In genomic region chr21:45822002-45822397, GRCh38 we compare ENCODE assay signal across 24 cellular contexts.
A peak's percentile ranks its signal among the peaks of the same experiment; 100 is the strongest.
DNase-seq lines count a peak whose midpoint lies in the region; ATAC-seq and TF ChIP-seq lines count a peak whose summit lies in the region.
"Had no signal": no experiment of that assay in that cellular context is flagged by ENCODE, and none has a peak within 500 bp of the region (broad histone marks: within the 10 kb centered on the region; RNA-seq: fewer than 3 reads in every experiment).

No MANE protein-coding gene starts in this region.

- H2AFZ ChIP-seq in osteoblast (ENCODE audit: low read length), result no peak overlapping the region
- H2AFZ ChIP-seq: GM23338, PC-9 had no signal

- no peak for DNase-seq in activated naive CD8-positive, alpha-beta T cell treated with anti-CD3 and anti-CD28 coated beads, Interleukin-2, amount 10 ng/mL, durations not matched to agents 7 days and 5 days
- no peak for DNase-seq in activated naive CD8-positive, alpha-beta T cell treated with anti-CD3 and anti-CD28 coated beads for 36 hours
- DNase-seq in T-helper 17 cell (no peak), osteoblast (ENCODE audit: insufficient read length, low spot score, missing footprints) (peak; percentile 6), NCI-H1417 (lab: John Stamatoyannopoulos, UW) (no peak), tibial nerve (ENCODE audit: low spot score in 2 of 2) (no peak)
- no peak for DNase-seq in central memory CD8-positive, alpha-beta T cell (ENCODE audit: low spot score in 2 of 2)
- no peak for DNase-seq in stimulated activated CD4-positive, alpha-beta T cell treated with anti-CD3 and anti-CD28 coated beads, Interleukin-4, amount 100 ng/mL, for 24 hours
- DNase-seq: CD4-positive, alpha-beta T cell; COR-L47; DMS 273 treated with DMSO at 0.1 percent for 48 hours; DMS79 treated with DMSO at 0.1 percent for 48 hours; HCEC 1CT; NCI-H1092 treated with DMSO at 0.1 percent for 48 hours; NCI-H146; NCI-H2029; NCI-H2227 treated with DMSO at 0.1 percent for 48 hours; NCI-H510A treated with DMSO at 0.1 percent for 48 hours; NCI-H748 treated with DMSO at 0.1 percent for 48 hours; PC-9; RPMI8226; SIG-M5 had no signal

- H3K4me1 ChIP-seq in osteoblast (ENCODE audit: insufficient read depth, low read length), result peaks cover 21% of the 10 kb centered on the region
- H3K4me1 ChIP-seq in tibial nerve, result peaks cover 0 to 16% (median 0%) of the 10 kb centered on the region in 4 donors

- H4K20me1 ChIP-seq in osteoblast (ENCODE audit: insufficient read depth, low read length), result no peaks in the 10 kb centered on the region

- H3K4me2 ChIP-seq in osteoblast (ENCODE audit: insufficient read depth, low read length), result no peak overlapping the region
- H3K4me2 ChIP-seq: GM23338, KMS-11, PC-9 had no signal

- H3K79me2 ChIP-seq in osteoblast (ENCODE audit: insufficient read depth, low read length), result no peaks in the 10 kb centered on the region

- H3K9me3 Mint-ChIP-seq in activated naive CD8-positive, alpha-beta T cell treated with anti-CD3 and anti-CD28 coated beads, Interleukin-2, amount 10 ng/mL, durations not matched to agents 7 days and 5 days, result no peaks in the 10 kb centered on the region
- H3K9me3 Mint-ChIP-seq in activated naive CD8-positive, alpha-beta T cell treated with anti-CD3 and anti-CD28 coated beads for 36 hours, result no peaks in the 10 kb centered on the region
- H3K9me3 Mint-ChIP-seq in central memory CD8-positive, alpha-beta T cell, result no peaks in the 10 kb centered on the region
- H3K9me3 Mint-ChIP-seq: CD4-positive, alpha-beta T cell; GM23338 had no signal

- H3K27ac ChIP-seq in osteoblast (ENCODE audit: low read depth, low read length), result no peak overlapping the region
- no peak overlapping the region for H3K27ac ChIP-seq in tibial nerve
- H3K27ac ChIP-seq: KMS-11, PC-9 had no signal

- peaks cover 26% of the 10 kb centered on the region for H3K27me3 ChIP-seq in osteoblast (ENCODE audit: insufficient read depth, low read length)
- H3K27me3 ChIP-seq in tibial nerve, result no peaks in the 10 kb centered on the region

- H3K36me3 Mint-ChIP-seq in activated naive CD8-positive, alpha-beta T cell treated with anti-CD3 and anti-CD28 coated beads, Interleukin-2, amount 10 ng/mL, durations not matched to agents 7 days and 5 days, result no peaks in the 10 kb centered on the region
- H3K36me3 Mint-ChIP-seq in activated naive CD8-positive, alpha-beta T cell treated with anti-CD3 and anti-CD28 coated beads for 36 hours, result peaks cover 3% of the 10 kb centered on the region
- H3K36me3 Mint-ChIP-seq in T-helper 17 cell (ENCODE audit: low read depth), result no peaks in the 10 kb centered on the region
- peaks cover 4% of the 10 kb centered on the region for H3K36me3 Mint-ChIP-seq in central memory CD8-positive, alpha-beta T cell (ENCODE audit: insufficient read depth)

- H3K9me3 ChIP-seq in T-helper 17 cell (ENCODE audit: control insufficient read depth, low read length, poor library complexity, severe bottlenecking) (no peaks in the 10 kb centered on the region), osteoblast (ENCODE audit: low read depth, low read length) (no peaks in the 10 kb centered on the region), tibial nerve (no peaks in the 10 kb centered on the region)

- no peak for TF ChIP-seq EP300 in tibial nerve (IDR thresholded peaks at IDR 0.05)

- POLR2A ChIA-PET in activated naive CD8-positive, alpha-beta T cell treated with anti-CD3 and anti-CD28 coated beads, Interleukin-2, amount 10 ng/mL, durations not matched to agents 7 days and 5 days (lab: Charles Lee), result no interaction called here

- peaks cover 6% of the 10 kb centered on the region for H3K27me3 Mint-ChIP-seq in activated naive CD8-positive, alpha-beta T cell treated with anti-CD3 and anti-CD28 coated beads, Interleukin-2, amount 10 ng/mL, durations not matched to agents 7 days and 5 days
- peaks cover 12% of the 10 kb centered on the region for H3K27me3 Mint-ChIP-seq in activated naive CD8-positive, alpha-beta T cell treated with anti-CD3 and anti-CD28 coated beads for 36 hours
- H3K27me3 Mint-ChIP-seq in T-helper 17 cell, result peaks cover 28% of the 10 kb centered on the region
- peaks cover 66% of the 10 kb centered on the region for H3K27me3 Mint-ChIP-seq in central memory CD8-positive, alpha-beta T cell
- H3K27me3 Mint-ChIP-seq: CD4-positive, alpha-beta T cell had no signal

- H3K4me1 Mint-ChIP-seq in activated naive CD8-positive, alpha-beta T cell treated with anti-CD3 and anti-CD28 coated beads, Interleukin-2, amount 10 ng/mL, durations not matched to agents 7 days and 5 days, result peaks cover 19% of the 10 kb centered on the region
- peaks cover 28% of the 10 kb centered on the region for H3K4me1 Mint-ChIP-seq in activated naive CD8-positive, alpha-beta T cell treated with anti-CD3 and anti-CD28 coated beads for 36 hours
- peaks cover 14% of the 10 kb centered on the region for H3K4me1 Mint-ChIP-seq in T-helper 17 cell
- H3K4me1 Mint-ChIP-seq in central memory CD8-positive, alpha-beta T cell, result peaks cover 16% of the 10 kb centered on the region

- H3K4me3 ChIP-seq in osteoblast (ENCODE audit: insufficient read depth, low read length) (no peak overlapping the region), tibial nerve (no peak overlapping the region)
- H3K4me3 ChIP-seq: GM23338, PC-9 had no signal

- WGBS in tibial nerve, 2 donors, result 80 to 87% methylated on average over 9 of the region's 9 CpGs

- no peak overlapping the region for H3K4me3 Mint-ChIP-seq in activated naive CD8-positive, alpha-beta T cell treated with anti-CD3 and anti-CD28 coated beads, Interleukin-2, amount 10 ng/mL, durations not matched to agents 7 days and 5 days
- H3K4me3 Mint-ChIP-seq in activated naive CD8-positive, alpha-beta T cell treated with anti-CD3 and anti-CD28 coated beads for 36 hours, result no peak overlapping the region
- H3K4me3 Mint-ChIP-seq in T-helper 17 cell, result no peak overlapping the region
- no peak overlapping the region for H3K4me3 Mint-ChIP-seq in central memory CD8-positive, alpha-beta T cell
- H3K4me3 Mint-ChIP-seq: CD4-positive, alpha-beta T cell had no signal

- TF ChIP-seq POLR2A in tibial nerve (IDR thresholded peaks at IDR 0.05), result no peak

- H3K36me3 ChIP-seq in osteoblast (ENCODE audit: insufficient read depth, low read length), result no peaks in the 10 kb centered on the region
- H3K36me3 ChIP-seq in tibial nerve, result peaks cover 0 to 5% (median 0%) of the 10 kb centered on the region in 3 donors

- no peak for ATAC-seq in activated naive CD8-positive, alpha-beta T cell treated with anti-CD3 and anti-CD28 coated beads, Interleukin-2, amount 10 ng/mL, durations not matched to agents 7 days and 5 days (ENCODE audit: low read depth)
- ATAC-seq in T-helper 17 cell, result no peak
- no peak for ATAC-seq in central memory CD8-positive, alpha-beta T cell (replicated peaks; ENCODE audit: extremely low read depth, poor library complexity, severe bottlenecking)

- TF ChIP-seq CTCF in osteoblast (IDR thresholded peaks at IDR 0.05; ENCODE audit: extremely low read depth, low read depth, low read length) (no peak), tibial nerve (IDR thresholded peaks at IDR 0.05) (no peak)

- H3K27ac Mint-ChIP-seq in activated naive CD8-positive, alpha-beta T cell treated with anti-CD3 and anti-CD28 coated beads, Interleukin-2, amount 10 ng/mL, durations not matched to agents 7 days and 5 days, result peak overlapping the region; percentile 50
- no peak overlapping the region for H3K27ac Mint-ChIP-seq in activated naive CD8-positive, alpha-beta T cell treated with anti-CD3 and anti-CD28 coated beads for 36 hours
- peak overlapping the region; percentile 34 for H3K27ac Mint-ChIP-seq in T-helper 17 cell
- H3K27ac Mint-ChIP-seq in central memory CD8-positive, alpha-beta T cell (ENCODE audit: low read depth), result peak overlapping the region; percentile 67
- H3K27ac Mint-ChIP-seq: CD4-positive, alpha-beta T cell; GM23338 had no signal
